In the genomic region with DNA sequence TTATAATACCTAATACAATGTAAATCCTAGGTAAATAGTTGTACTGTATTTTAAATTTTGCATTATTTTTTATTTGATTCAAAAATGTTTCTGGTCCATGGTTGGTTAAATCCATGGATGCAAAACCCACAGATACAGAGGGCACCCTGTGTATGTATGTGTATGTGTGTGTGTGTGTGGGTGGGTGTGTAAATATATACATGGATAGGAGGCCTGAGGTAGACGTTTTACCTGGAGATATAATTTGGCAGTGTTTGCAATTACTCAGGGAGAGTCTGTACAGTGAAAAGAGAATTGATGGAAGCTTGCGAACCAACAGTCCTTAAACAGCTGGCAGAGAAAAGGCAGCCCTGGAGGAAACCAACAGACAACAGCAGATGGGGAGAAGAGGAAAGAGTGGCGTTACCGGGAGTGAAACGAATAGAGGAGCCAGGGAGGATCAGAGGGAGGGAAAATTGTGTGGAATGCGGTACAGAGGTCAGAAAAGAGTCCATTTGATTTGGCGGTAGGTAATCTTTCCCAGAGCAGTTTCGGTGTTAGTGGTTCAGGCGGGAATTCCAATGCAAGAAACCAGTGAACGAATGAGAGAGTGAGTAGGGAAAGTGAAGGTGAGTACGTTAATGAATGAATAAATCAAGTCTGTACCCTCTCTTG, we compare ENCODE assay signal across 1 cellular context.
TF ChIP-seq lines count a peak whose summit lies in the region.

No MANE protein-coding gene starts in this region.

TF ChIP-seq in GM23338, 12 proteins besides CTCF, POLR2A, EP300 and RAD21 (continued from another document):
- TF ChIP-seq, protein P1, sequence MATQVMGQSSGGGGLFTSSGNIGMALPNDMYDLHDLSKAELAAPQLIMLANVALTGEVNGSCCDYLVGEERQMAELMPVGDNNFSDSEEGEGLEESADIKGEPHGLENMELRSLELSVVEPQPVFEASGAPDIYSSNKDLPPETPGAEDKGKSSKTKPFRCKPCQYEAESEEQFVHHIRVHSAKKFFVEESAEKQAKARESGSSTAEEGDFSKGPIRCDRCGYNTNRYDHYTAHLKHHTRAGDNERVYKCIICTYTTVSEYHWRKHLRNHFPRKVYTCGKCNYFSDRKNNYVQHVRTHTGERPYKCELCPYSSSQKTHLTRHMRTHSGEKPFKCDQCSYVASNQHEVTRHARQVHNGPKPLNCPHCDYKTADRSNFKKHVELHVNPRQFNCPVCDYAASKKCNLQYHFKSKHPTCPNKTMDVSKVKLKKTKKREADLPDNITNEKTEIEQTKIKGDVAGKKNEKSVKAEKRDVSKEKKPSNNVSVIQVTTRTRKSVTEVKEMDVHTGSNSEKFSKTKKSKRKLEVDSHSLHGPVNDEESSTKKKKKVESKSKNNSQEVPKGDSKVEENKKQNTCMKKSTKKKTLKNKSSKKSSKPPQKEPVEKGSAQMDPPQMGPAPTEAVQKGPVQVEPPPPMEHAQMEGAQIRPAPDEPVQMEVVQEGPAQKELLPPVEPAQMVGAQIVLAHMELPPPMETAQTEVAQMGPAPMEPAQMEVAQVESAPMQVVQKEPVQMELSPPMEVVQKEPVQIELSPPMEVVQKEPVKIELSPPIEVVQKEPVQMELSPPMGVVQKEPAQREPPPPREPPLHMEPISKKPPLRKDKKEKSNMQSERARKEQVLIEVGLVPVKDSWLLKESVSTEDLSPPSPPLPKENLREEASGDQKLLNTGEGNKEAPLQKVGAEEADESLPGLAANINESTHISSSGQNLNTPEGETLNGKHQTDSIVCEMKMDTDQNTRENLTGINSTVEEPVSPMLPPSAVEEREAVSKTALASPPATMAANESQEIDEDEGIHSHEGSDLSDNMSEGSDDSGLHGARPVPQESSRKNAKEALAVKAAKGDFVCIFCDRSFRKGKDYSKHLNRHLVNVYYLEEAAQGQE (IDR thresholded peaks at IDR 0.05; ENCODE audit: unreplicated experiment), result no peak
- TF ChIP-seq POLR2AphosphoS5 (IDR thresholded peaks at IDR 0.05; ENCODE audit: low read depth) (no peak), CREB1 (CRISPR knock-in tag; IDR thresholded peaks at IDR 0.05; ENCODE audit: low read depth) (no peak), STAT1 (IDR thresholded peaks at IDR 0.05; ENCODE audit: unreplicated experiment) (no peak), EZH2phosphoT487 (IDR thresholded peaks at IDR 0.05; ENCODE audit: unreplicated experiment) (no peak)
- TF ChIP-seq, protein P2, sequence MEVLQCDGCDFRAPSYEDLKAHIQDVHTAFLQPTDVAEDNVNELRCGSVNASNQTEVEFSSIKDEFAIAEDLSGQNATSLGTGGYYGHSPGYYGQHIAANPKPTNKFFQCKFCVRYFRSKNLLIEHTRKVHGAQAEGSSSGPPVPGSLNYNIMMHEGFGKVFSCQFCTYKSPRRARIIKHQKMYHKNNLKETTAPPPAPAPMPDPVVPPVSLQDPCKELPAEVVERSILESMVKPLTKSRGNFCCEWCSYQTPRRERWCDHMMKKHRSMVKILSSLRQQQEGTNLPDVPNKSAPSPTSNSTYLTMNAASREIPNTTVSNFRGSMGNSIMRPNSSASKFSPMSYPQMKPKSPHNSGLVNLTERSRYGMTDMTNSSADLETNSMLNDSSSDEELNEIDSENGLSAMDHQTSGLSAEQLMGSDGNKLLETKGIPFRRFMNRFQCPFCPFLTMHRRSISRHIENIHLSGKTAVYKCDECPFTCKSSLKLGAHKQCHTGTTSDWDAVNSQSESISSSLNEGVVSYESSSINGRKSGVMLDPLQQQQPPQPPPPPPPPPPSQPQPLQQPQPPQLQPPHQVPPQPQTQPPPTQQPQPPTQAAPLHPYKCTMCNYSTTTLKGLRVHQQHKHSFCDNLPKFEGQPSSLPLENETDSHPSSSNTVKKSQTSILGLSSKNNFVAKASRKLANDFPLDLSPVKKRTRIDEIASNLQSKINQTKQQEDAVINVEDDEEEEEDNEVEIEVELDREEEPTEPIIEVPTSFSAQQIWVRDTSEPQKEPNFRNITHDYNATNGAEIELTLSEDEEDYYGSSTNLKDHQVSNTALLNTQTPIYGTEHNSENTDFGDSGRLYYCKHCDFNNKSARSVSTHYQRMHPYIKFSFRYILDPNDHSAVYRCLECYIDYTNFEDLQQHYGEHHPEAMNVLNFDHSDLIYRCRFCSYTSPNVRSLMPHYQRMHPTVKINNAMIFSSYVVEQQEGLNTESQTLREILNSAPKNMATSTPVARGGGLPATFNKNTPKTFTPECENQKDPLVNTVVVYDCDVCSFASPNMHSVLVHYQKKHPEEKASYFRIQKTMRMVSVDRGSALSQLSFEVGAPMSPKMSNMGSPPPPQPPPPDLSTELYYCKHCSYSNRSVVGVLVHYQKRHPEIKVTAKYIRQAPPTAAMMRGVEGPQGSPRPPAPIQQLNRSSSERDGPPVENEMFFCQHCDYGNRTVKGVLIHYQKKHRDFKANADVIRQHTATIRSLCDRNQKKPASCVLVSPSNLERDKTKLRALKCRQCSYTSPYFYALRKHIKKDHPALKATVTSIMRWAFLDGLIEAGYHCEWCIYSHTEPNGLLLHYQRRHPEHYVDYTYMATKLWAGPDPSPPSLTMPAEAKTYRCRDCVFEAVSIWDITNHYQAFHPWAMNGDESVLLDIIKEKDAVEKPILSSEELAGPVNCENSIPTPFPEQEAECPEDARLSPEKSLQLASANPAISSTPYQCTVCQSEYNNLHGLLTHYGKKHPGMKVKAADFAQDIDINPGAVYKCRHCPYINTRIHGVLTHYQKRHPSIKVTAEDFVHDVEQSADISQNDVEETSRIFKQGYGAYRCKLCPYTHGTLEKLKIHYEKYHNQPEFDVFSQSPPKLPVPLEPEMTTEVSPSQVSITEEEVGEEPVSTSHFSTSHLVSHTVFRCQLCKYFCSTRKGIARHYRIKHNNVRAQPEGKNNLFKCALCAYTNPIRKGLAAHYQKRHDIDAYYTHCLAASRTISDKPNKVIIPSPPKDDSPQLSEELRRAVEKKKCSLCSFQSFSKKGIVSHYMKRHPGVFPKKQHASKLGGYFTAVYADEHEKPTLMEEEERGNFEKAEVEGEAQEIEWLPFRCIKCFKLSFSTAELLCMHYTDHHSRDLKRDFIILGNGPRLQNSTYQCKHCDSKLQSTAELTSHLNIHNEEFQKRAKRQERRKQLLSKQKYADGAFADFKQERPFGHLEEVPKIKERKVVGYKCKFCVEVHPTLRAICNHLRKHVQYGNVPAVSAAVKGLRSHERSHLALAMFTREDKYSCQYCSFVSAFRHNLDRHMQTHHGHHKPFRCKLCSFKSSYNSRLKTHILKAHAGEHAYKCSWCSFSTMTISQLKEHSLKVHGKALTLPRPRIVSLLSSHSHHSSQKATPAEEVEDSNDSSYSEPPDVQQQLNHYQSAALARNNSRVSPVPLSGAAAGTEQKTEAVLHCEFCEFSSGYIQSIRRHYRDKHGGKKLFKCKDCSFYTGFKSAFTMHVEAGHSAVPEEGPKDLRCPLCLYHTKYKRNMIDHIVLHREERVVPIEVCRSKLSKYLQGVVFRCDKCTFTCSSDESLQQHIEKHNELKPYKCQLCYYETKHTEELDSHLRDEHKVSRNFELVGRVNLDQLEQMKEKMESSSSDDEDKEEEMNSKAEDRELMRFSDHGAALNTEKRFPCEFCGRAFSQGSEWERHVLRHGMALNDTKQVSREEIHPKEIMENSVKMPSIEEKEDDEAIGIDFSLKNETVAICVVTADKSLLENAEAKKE (CRISPR knock-in tag; IDR thresholded peaks at IDR 0.05), result no peak
- TF ChIP-seq, protein P3, sequence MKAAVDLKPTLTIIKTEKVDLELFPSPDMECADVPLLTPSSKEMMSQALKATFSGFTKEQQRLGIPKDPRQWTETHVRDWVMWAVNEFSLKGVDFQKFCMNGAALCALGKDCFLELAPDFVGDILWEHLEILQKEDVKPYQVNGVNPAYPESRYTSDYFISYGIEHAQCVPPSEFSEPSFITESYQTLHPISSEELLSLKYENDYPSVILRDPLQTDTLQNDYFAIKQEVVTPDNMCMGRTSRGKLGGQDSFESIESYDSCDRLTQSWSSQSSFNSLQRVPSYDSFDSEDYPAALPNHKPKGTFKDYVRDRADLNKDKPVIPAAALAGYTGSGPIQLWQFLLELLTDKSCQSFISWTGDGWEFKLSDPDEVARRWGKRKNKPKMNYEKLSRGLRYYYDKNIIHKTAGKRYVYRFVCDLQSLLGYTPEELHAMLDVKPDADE (IDR thresholded peaks at IDR 0.05), result no peak
